Comparison of ENCODE assay signal across 8 cellular contexts in genomic region chr17:7930841-7931631, GRCh38. TPM values are rescaled to one million over a fixed set of nuclear protein-coding genes. Genes with fewer than 3 reads are reported as not detected.
DNase-seq lines count a peak whose midpoint lies in the region; ATAC-seq lines count a peak whose summit lies in the region.

No MANE protein-coding gene starts in this region.

- H3K9me3 ChIP-seq in iPS DF 6.9 (ENCODE audit: control insufficient read depth, insufficient read depth, low read length): no peaks in the 10 kb centered on the region

- peaks cover 18% of the 10 kb centered on the region for H3K36me3 Mint-ChIP-seq in activated CD4-positive, alpha-beta memory T cell treated with anti-CD3 and anti-CD28 coated beads for 36 hours
- peaks cover 39% of the 10 kb centered on the region for H3K36me3 Mint-ChIP-seq in stimulated activated effector memory CD8-positive, alpha-beta T cell treated with anti-CD3 and anti-CD28 coated beads, Interleukin-12 subunit alpha, Interleukin-12 subunit beta, amount 100 ng/mL, for 72 hours

- POLR2A ChIA-PET in activated CD4-positive, alpha-beta memory T cell treated with anti-CD3 and anti-CD28 coated beads for 36 hours (lab: Charles Lee): interaction anchor here (4.7 kb wide), 1 partner anchor 14 kb away, joined by 42 read pairs; the partner anchor contains the start of gene RNF227

- H3K4me1 Mint-ChIP-seq in activated CD4-positive, alpha-beta memory T cell treated with anti-CD3 and anti-CD28 coated beads for 36 hours (ENCODE audit: low read depth): peaks cover 47% of the 10 kb centered on the region
- peaks cover 52% of the 10 kb centered on the region for H3K4me1 Mint-ChIP-seq in stimulated activated effector memory CD8-positive, alpha-beta T cell treated with anti-CD3 and anti-CD28 coated beads, Interleukin-12 subunit alpha, Interleukin-12 subunit beta, amount 100 ng/mL, for 72 hours

- no peak for ATAC-seq in stimulated activated effector memory CD8-positive, alpha-beta T cell treated with anti-CD3 and anti-CD28 coated beads, Interleukin-12 subunit alpha, Interleukin-12 subunit beta, amount 100 ng/mL, for 72 hours

- H3K36me3 ChIP-seq in iPS DF 6.9 (ENCODE audit: control insufficient read depth, insufficient read depth, low read length): no peaks in the 10 kb centered on the region

- peak overlapping the region; percentile 84; the same call in 1 of the 2 replicates for H3K4me3 ChIP-seq in iPS DF 6.9 (ENCODE audit: low read length)

- H3K27ac ChIP-seq in iPS DF 6.9 (ENCODE audit: low read length): no peak overlapping the region

- DNase-seq in NCI-H2171 treated with DMSO at 0.1 percent for 48 hours (lab: John Stamatoyannopoulos, UW) (peak; percentile 47), NCI-H2171 (lab: John Stamatoyannopoulos, UW) (no peak), iPS DF 6.9 (ENCODE audit: low read depth, low spot score) (no peak), SHP77 (lab: John Stamatoyannopoulos, UW) (no peak), DMS53 treated with DMSO at 0.1 percent for 48 hours (lab: John Stamatoyannopoulos, UW; ENCODE audit: unreplicated experiment) (no peak)
- DNase-seq in activated CD4-positive, alpha-beta memory T cell treated with anti-CD3 and anti-CD28 coated beads for 36 hours: no peak
- DNase-seq in stimulated activated effector memory CD8-positive, alpha-beta T cell treated with anti-CD3 and anti-CD28 coated beads, Interleukin-12 subunit alpha, Interleukin-12 subunit beta, amount 100 ng/mL, for 72 hours (ENCODE audit: low spot score in 2 of 2): no peak
- DNase-seq in stimulated activated CD4-positive, alpha-beta T cell treated with anti-CD3 and anti-CD28 coated beads, Interleukin-2, amount 100 ng/mL, for 24 hours: no peak

- H3K4me3 Mint-ChIP-seq in activated CD4-positive, alpha-beta memory T cell treated with anti-CD3 and anti-CD28 coated beads for 36 hours: peak overlapping the region; percentile 93
- H3K4me3 Mint-ChIP-seq in stimulated activated effector memory CD8-positive, alpha-beta T cell treated with anti-CD3 and anti-CD28 coated beads, Interleukin-12 subunit alpha, Interleukin-12 subunit beta, amount 100 ng/mL, for 72 hours: peak overlapping the region; percentile 94

- no peaks in the 10 kb centered on the region for H3K27me3 Mint-ChIP-seq in activated CD4-positive, alpha-beta memory T cell treated with anti-CD3 and anti-CD28 coated beads for 36 hours

- peaks cover 1% of the 10 kb centered on the region; the same call in 1 of the 2 replicates for H3K4me1 ChIP-seq in iPS DF 6.9 (ENCODE audit: control insufficient read depth, insufficient read depth, low read length)

- CTCF ChIA-PET in activated CD4-positive, alpha-beta memory T cell treated with anti-CD3 and anti-CD28 coated beads for 36 hours (lab: Charles Lee): interaction anchor here (0.6 to 5.3 kb wide), 10 partner anchors 8 to 179 kb away, joined by 3 to 93 read pairs (median 5); partner anchors contain the start of genes NAA38 and RNF227

- H3K9me3 Mint-ChIP-seq in activated CD4-positive, alpha-beta memory T cell treated with anti-CD3 and anti-CD28 coated beads for 36 hours: no peaks in the 10 kb centered on the region
- no peaks in the 10 kb centered on the region for H3K9me3 Mint-ChIP-seq in stimulated activated effector memory CD8-positive, alpha-beta T cell treated with anti-CD3 and anti-CD28 coated beads, Interleukin-12 subunit alpha, Interleukin-12 subunit beta, amount 100 ng/mL, for 72 hours

- intact Hi-C loops in activated CD4-positive, alpha-beta memory T cell treated with anti-CD3 and anti-CD28 coated beads for 36 hours (cut with micrococcal nuclease): loop anchor here (5.0 kb wide), 2 partner anchors 56 to 186 kb away; partner anchors contain the start of gene ALOXE3

- peaks cover 13% of the 10 kb centered on the region for H3K27me3 ChIP-seq in iPS DF 6.9 (ENCODE audit: control insufficient read depth, insufficient read depth, low read length)

- WGBS in iPS DF 6.9 (ENCODE audit: insufficient coverage, insufficient read length): no CpG with 5 or more reads among the region's 20 CpGs

- peak overlapping the region; percentile 88 for H3K27ac Mint-ChIP-seq in activated CD4-positive, alpha-beta memory T cell treated with anti-CD3 and anti-CD28 coated beads for 36 hours
- H3K27ac Mint-ChIP-seq in stimulated activated effector memory CD8-positive, alpha-beta T cell treated with anti-CD3 and anti-CD28 coated beads, Interleukin-12 subunit alpha, Interleukin-12 subunit beta, amount 100 ng/mL, for 72 hours: peak overlapping the region; percentile 96

RNA-seq across cellular contexts. Expression of gene TRAPPC1, which starts 0.7 kb away (rescaled TPM):
- 100 to 1,000 TPM; 197 to 201 TPM for total RNA-seq in activated CD4-positive, alpha-beta memory T cell treated with anti-CD3 and anti-CD28 coated beads for 36 hours

RNA-seq across cellular contexts. Expression of gene CNTROB, which starts 1.0 kb away (rescaled TPM):
- total RNA-seq in activated CD4-positive, alpha-beta memory T cell treated with anti-CD3 and anti-CD28 coated beads for 36 hours: 10 to 100 TPM; 45.9 to 50.1 TPM

RNA-seq across cellular contexts. Expression of gene KCNAB3, which starts 1.4 kb away (rescaled TPM):
- 1 to 10 TPM; 4.9 to 5.3 TPM for total RNA-seq in activated CD4-positive, alpha-beta memory T cell treated with anti-CD3 and anti-CD28 coated beads for 36 hours

RNA-seq across cellular contexts. Expression of gene RNF227, which starts 14.9 kb away (rescaled TPM):
- 1 to 10 TPM; 2.7 to 3.3 TPM for total RNA-seq in activated CD4-positive, alpha-beta memory T cell treated with anti-CD3 and anti-CD28 coated beads for 36 hours

RNA-seq across cellular contexts. Expression of gene CHD3, which starts 42.4 kb away (rescaled TPM):
- total RNA-seq in activated CD4-positive, alpha-beta memory T cell treated with anti-CD3 and anti-CD28 coated beads for 36 hours: 100 to 1,000 TPM; 120 to 133 TPM
